In genomic region chr7:23353172-23353571, GRCh38 we compare ENCODE assay signal across 15 cellular contexts. TPM values are rescaled to one million over a fixed set of nuclear protein-coding genes. Genes with fewer than 3 reads are reported as not detected.
A peak's percentile ranks its signal among the peaks of the same experiment; 100 is the strongest.
DNase-seq lines count a peak whose midpoint lies in the region; ATAC-seq and TF ChIP-seq lines count a peak whose summit lies in the region.
"Had no signal": no experiment of that assay in that cellular context is flagged by ENCODE, and none has a peak within 500 bp of the region (broad histone marks: within the 10 kb centered on the region; RNA-seq: fewer than 3 reads in every experiment).

No MANE protein-coding gene starts in this region.

- H4K20me1 ChIP-seq in OCI-LY1 (ENCODE audit: insufficient read depth, low read length), result no peaks in the 10 kb centered on the region

- H3K4me1 ChIP-seq in OCI-LY1 (ENCODE audit: insufficient read depth, low read length, severe bottlenecking) (peaks cover 32% of the 10 kb centered on the region), vagina (no peaks in the 10 kb centered on the region)

- ATAC-seq in HG03432 (IDR thresholded peaks at IDR 0.05; ENCODE audit: unreplicated experiment), result peak; percentile 74
- ATAC-seq: Right ventricle myocardium inferior had no signal

- no peak for TF ChIP-seq POLR2A in vagina (IDR thresholded peaks at IDR 0.05)

- H3K27me3 ChIP-seq in OCI-LY1 (ENCODE audit: insufficient read depth, low read length), result no peaks in the 10 kb centered on the region
- no peaks in the 10 kb centered on the region for H3K27me3 ChIP-seq in vagina

- no peak for TF ChIP-seq CTCF in OCI-LY1 (IDR thresholded peaks at IDR 0.05; ENCODE audit: low read length)
- no peak for TF ChIP-seq CTCF in vagina (IDR thresholded peaks at IDR 0.05)

- peak overlapping the region; percentile 0 for H3K4me3 ChIP-seq in OCI-LY1 (ENCODE audit: low read depth, low read length, poor library complexity, severe bottlenecking)
- H3K4me3 ChIP-seq in vagina, result no peak overlapping the region
- H3K4me3 ChIP-seq: dorsolateral prefrontal cortex had no signal

- peak overlapping the region; percentile 7; the same call in 1 of the 2 replicates for H3K9ac ChIP-seq in OCI-LY1 (ENCODE audit: low read length)

- H3K9me3 ChIP-seq in OCI-LY1 (ENCODE audit: low read length) (no peaks in the 10 kb centered on the region), vagina (no peaks in the 10 kb centered on the region)

- H3F3A ChIP-seq in OCI-LY1 (ENCODE audit: insufficient read depth, low read length), result no peaks in the 10 kb centered on the region

- DNase-seq in NCI-H1105 treated with DMSO at 0.1 percent for 48 hours (lab: John Stamatoyannopoulos, UW), result peak; percentile 46
- no peak for DNase-seq in NCI-H1105 (lab: John Stamatoyannopoulos, UW)
- DNase-seq in renal cortical epithelial cell (ENCODE audit: low read depth), result peak; percentile 78
- DNase-seq in vagina (ENCODE audit: extremely low spot score in 2 of 2), result no peak
- no peak for DNase-seq in ecto neural progenitor cell (ENCODE audit: low spot score)
- no peak for DNase-seq in activated effector memory CD4-positive, alpha-beta T cell treated with anti-CD3 and anti-CD28 coated beads, Interleukin-2, amount 50 U/mL, for 16 hours
- DNase-seq: activated CD4-positive, alpha-beta T cell treated with anti-CD3 and anti-CD28 coated beads for 48 hours; dorsolateral prefrontal cortex; EL; KG1; midbrain had no signal

- H3K36me3 ChIP-seq in OCI-LY1 (ENCODE audit: insufficient read depth, low read length) (peaks cover 32% of the 10 kb centered on the region), vagina (no peaks in the 10 kb centered on the region)

- H2AFZ ChIP-seq in OCI-LY1 (ENCODE audit: low read length), result no peak overlapping the region

- H3K79me2 ChIP-seq in OCI-LY1 (ENCODE audit: insufficient read depth, low read length), result no peaks in the 10 kb centered on the region

- no peaks in the 10 kb centered on the region for H3K9me2 ChIP-seq in OCI-LY1 (ENCODE audit: low read depth, low read length)

- H3K4me2 ChIP-seq in OCI-LY1 (ENCODE audit: low read length), result peak overlapping the region; percentile 49

- H3K27ac ChIP-seq in OCI-LY1 (ENCODE audit: low read depth, low read length, poor library complexity, severe bottlenecking) (peak overlapping the region; percentile 55), vagina (no peak overlapping the region)
- H3K27ac ChIP-seq: 22Rv1, dorsolateral prefrontal cortex had no signal

- intact Hi-C loops in vagina (cut with DNase I), result no loop called here

RNA-seq across cellular contexts. Expression of gene MALSU1, which starts 54.0 kb away (rescaled TPM):
- total RNA-seq in renal cortical epithelial cell (55.3 and 72.2 TPM in 2 replicates), vagina (56.7 TPM)

Comparison
In these comparisons a context has a peak if more than half of its experiments do, and no peak if none do; other contexts are left out.
1. DNase-seq: peak in NCI-H1105 treated with DMSO at 0.1 percent for 48 hours (single experiment) and renal cortical epithelial cell (single experiment); none in NCI-H1105 (single experiment), vagina (0 of 2), ecto neural progenitor cell (single experiment) and activated effector memory CD4-positive, alpha-beta T cell treated with anti-CD3 and anti-CD28 coated beads, Interleukin-2, amount 50 U/mL, for 16 hours (single experiment).